Comparison of ENCODE assay signal across 13 cellular contexts in the genomic region with DNA sequence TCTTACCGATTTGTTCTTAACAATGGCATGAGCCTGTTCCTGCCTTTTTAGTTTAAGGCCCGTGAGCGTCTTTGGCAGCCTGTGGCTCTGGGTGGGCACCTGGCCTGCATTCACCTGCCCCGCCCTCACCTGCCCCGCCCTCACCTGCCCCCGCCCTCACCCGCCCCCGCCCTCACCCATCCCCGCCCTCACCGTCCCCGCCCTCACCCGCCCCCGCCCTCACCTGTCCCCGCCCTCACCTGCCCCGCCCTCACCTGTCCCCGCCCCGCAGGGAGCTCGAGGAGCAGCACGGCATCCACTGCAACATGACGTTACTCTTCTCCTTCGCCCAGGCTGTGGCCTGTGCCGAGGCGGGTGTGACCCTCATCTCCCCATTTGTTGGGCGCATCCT. TPM values are rescaled to one million over a fixed set of nuclear protein-coding genes. Genes with fewer than 3 reads are reported as not detected.
A peak's percentile ranks its signal among the peaks of the same experiment; 100 is the strongest.
DNase-seq lines count a peak whose midpoint lies in the region; ATAC-seq, FAIRE-seq and TF ChIP-seq lines count a peak whose summit lies in the region.
"Had no signal": no experiment of that assay in that cellular context is flagged by ENCODE, and none has a peak within 500 bp of the region (broad histone marks: within the 10 kb centered on the region; RNA-seq: fewer than 3 reads in every experiment).

No MANE protein-coding gene starts in this region.

- CTCF ChIA-PET in WTC11 (lab: Charles Lee), result interaction anchor here (0.9 to 7.1 kb wide), 11 partner anchors 8 to 150 kb away, joined by 3 to 94 read pairs (median 4); partner anchors contain the start of genes CEND1, GATD1 and TALDO1

- no peaks in the 10 kb centered on the region for H3K9me3 Mint-ChIP-seq in activated naive CD8-positive, alpha-beta T cell treated with anti-CD3 and anti-CD28 coated beads for 36 hours
- no peaks in the 10 kb centered on the region for H3K9me3 Mint-ChIP-seq in activated naive CD8-positive, alpha-beta T cell treated with anti-CD3 and anti-CD28 coated beads, Interleukin-2, amount 50 U/mL, for 24 hours
- no peaks in the 10 kb centered on the region for H3K9me3 Mint-ChIP-seq in WTC11
- H3K9me3 Mint-ChIP-seq: nephron progenitor cell had no signal

- ATAC-seq in activated naive CD8-positive, alpha-beta T cell treated with anti-CD3 and anti-CD28 coated beads, Interleukin-2, amount 50 U/mL, for 24 hours, result no peak
- peak; percentile 36 for ATAC-seq in WTC11
- ATAC-seq in HG03378 (IDR thresholded peaks at IDR 0.05; ENCODE audit: unreplicated experiment), result no peak

- POLR2A ChIA-PET in WTC11 (lab: Charles Lee), result interaction anchor here (0.5 to 2.0 kb wide), 8 partner anchors 9 to 147 kb away, joined by 3 to 10 read pairs (median 4); partner anchors contain the start of genes EPS8L2, GATD1, TALDO1 and TMEM80

- DNase-seq in activated naive CD8-positive, alpha-beta T cell treated with anti-CD3 and anti-CD28 coated beads for 36 hours, result no peak
- no peak for DNase-seq in activated naive CD8-positive, alpha-beta T cell treated with anti-CD3 and anti-CD28 coated beads, Interleukin-2, amount 50 U/mL, for 24 hours
- peak; percentile 61 for DNase-seq in WTC11 (ENCODE audit: low spot score)
- DNase-seq in iPS-NIHi11 (ENCODE audit: low spot score), result peak; percentile 76
- no peak for DNase-seq in vagina (ENCODE audit: extremely low spot score in 2 of 2)
- no peak for DNase-seq in DMS79 (lab: John Stamatoyannopoulos, UW)
- no peak for DNase-seq in RCC 7860 (ENCODE audit: low spot score)
- DNase-seq: central memory CD4-positive, alpha-beta T cell; heart right ventricle; nephron progenitor cell; T-helper 9 cell had no signal

- intact Hi-C loops in vagina (cut with DNase I), result no loop called here

- no peak overlapping the region for H3K4me3 ChIP-seq in vagina
- H3K4me3 ChIP-seq: heart right ventricle had no signal

- peak overlapping the region; percentile 54 for H3K27ac ChIP-seq in vagina
- H3K27ac ChIP-seq: heart right ventricle had no signal

- no peak for TF ChIP-seq POLR2A in vagina (IDR thresholded peaks at IDR 0.05)

- no peaks in the 10 kb centered on the region for H3K27me3 ChIP-seq in vagina
- H3K27me3 ChIP-seq: heart right ventricle had no signal

- peaks cover 6% of the 10 kb centered on the region for H3K4me1 ChIP-seq in vagina
- H3K4me1 ChIP-seq: heart right ventricle had no signal

- H3K36me3 ChIP-seq in vagina, result peaks cover 0 to 53% of the 10 kb centered on the region in 2 donors

- no peak overlapping the region for H3K4me3 Mint-ChIP-seq in activated naive CD8-positive, alpha-beta T cell treated with anti-CD3 and anti-CD28 coated beads for 36 hours
- H3K4me3 Mint-ChIP-seq in activated naive CD8-positive, alpha-beta T cell treated with anti-CD3 and anti-CD28 coated beads, Interleukin-2, amount 50 U/mL, for 24 hours, result no peak overlapping the region
- no peak overlapping the region for H3K4me3 Mint-ChIP-seq in WTC11
- H3K4me3 Mint-ChIP-seq: nephron progenitor cell had no signal

- H3K36me3 Mint-ChIP-seq in activated naive CD8-positive, alpha-beta T cell treated with anti-CD3 and anti-CD28 coated beads for 36 hours, result peaks cover 8% of the 10 kb centered on the region
- peaks cover 32% of the 10 kb centered on the region for H3K36me3 Mint-ChIP-seq in activated naive CD8-positive, alpha-beta T cell treated with anti-CD3 and anti-CD28 coated beads, Interleukin-2, amount 50 U/mL, for 24 hours (ENCODE audit: low read depth)
- peaks cover 48% of the 10 kb centered on the region for H3K36me3 Mint-ChIP-seq in WTC11

- FAIRE-seq in RCC 7860 (lab: Jason Lieb, UNC), result no peak

- H3K4me1 Mint-ChIP-seq in activated naive CD8-positive, alpha-beta T cell treated with anti-CD3 and anti-CD28 coated beads for 36 hours, result peaks cover 10% of the 10 kb centered on the region
- peaks cover 4% of the 10 kb centered on the region for H3K4me1 Mint-ChIP-seq in activated naive CD8-positive, alpha-beta T cell treated with anti-CD3 and anti-CD28 coated beads, Interleukin-2, amount 50 U/mL, for 24 hours
- peaks cover 12% of the 10 kb centered on the region for H3K4me1 Mint-ChIP-seq in WTC11
- H3K4me1 Mint-ChIP-seq: nephron progenitor cell had no signal

- H3K27me3 Mint-ChIP-seq in activated naive CD8-positive, alpha-beta T cell treated with anti-CD3 and anti-CD28 coated beads for 36 hours, result no peaks in the 10 kb centered on the region
- no peaks in the 10 kb centered on the region for H3K27me3 Mint-ChIP-seq in activated naive CD8-positive, alpha-beta T cell treated with anti-CD3 and anti-CD28 coated beads, Interleukin-2, amount 50 U/mL, for 24 hours
- no peaks in the 10 kb centered on the region for H3K27me3 Mint-ChIP-seq in WTC11 (ENCODE audit: low read depth)

- no peak for TF ChIP-seq CTCF in WTC11 (IDR thresholded peaks at IDR 0.05)
- TF ChIP-seq CTCF in vagina (IDR thresholded peaks at IDR 0.05), result no peak

- H3K27ac Mint-ChIP-seq in activated naive CD8-positive, alpha-beta T cell treated with anti-CD3 and anti-CD28 coated beads for 36 hours, result peak overlapping the region; percentile 51
- H3K27ac Mint-ChIP-seq in activated naive CD8-positive, alpha-beta T cell treated with anti-CD3 and anti-CD28 coated beads, Interleukin-2, amount 50 U/mL, for 24 hours, result no peak overlapping the region
- H3K27ac Mint-ChIP-seq in WTC11, result peak overlapping the region; percentile 91; the same call in 1 of the 2 replicates
- H3K27ac Mint-ChIP-seq: nephron progenitor cell had no signal

- H3K9me3 ChIP-seq in vagina, result no peaks in the 10 kb centered on the region
- H3K9me3 ChIP-seq: heart right ventricle had no signal

TF ChIP-seq in WTC11, 78 proteins besides CTCF, POLR2A, EP300 and RAD21:
- TF ChIP-seq TEAD4 (CRISPR knock-in tag; IDR thresholded peaks at IDR 0.05) (no peak), MAX (CRISPR knock-in tag; IDR thresholded peaks at IDR 0.05) (0 out of 2 replicates have a peak, but pooled peaks have one; percentile 3)

RNA-seq across cellular contexts. Expression of gene GATD1, which starts 14.2 kb away (rescaled TPM):
- total RNA-seq in activated naive CD8-positive, alpha-beta T cell treated with anti-CD3 and anti-CD28 coated beads for 36 hours, result 10 to 100 TPM; 47.7 to 51.9 TPM
- 81.9 to 87.6 TPM (median 87.5 TPM) in 3 replicates for total RNA-seq in WTC11 (2021)
- total RNA-seq in vagina, result 33.4 TPM

RNA-seq across cellular contexts. Expression of gene TALDO1, which starts 15.8 kb away (rescaled TPM):
- 100 to 1,000 TPM; 231 to 243 TPM for total RNA-seq in activated naive CD8-positive, alpha-beta T cell treated with anti-CD3 and anti-CD28 coated beads for 36 hours
- total RNA-seq in WTC11 (2021) (314 to 352 TPM (median 343 TPM) in 3 replicates), vagina (158 TPM)

RNA-seq across cellular contexts. Expression of gene CEND1, which starts 26.8 kb away (rescaled TPM):
- total RNA-seq in activated naive CD8-positive, alpha-beta T cell treated with anti-CD3 and anti-CD28 coated beads for 36 hours, result 1 to 10 TPM in 1 of 2 experiments, under 1 TPM in 1; 0.94 to 1.0 TPM
- total RNA-seq in WTC11 (2021), result 2.0 to 3.1 TPM (median 2.7 TPM) in 3 replicates
- 1.7 TPM for total RNA-seq in vagina
- total RNA-seq: HT-29 had no signal

RNA-seq across cellular contexts. Expression of gene SLC25A22, which starts 35.0 kb away (rescaled TPM):
- total RNA-seq in activated naive CD8-positive, alpha-beta T cell treated with anti-CD3 and anti-CD28 coated beads for 36 hours, result 10 to 100 TPM; 54.4 to 56.5 TPM
- 35.0 to 44.8 TPM (median 36.7 TPM) in 3 replicates for total RNA-seq in WTC11 (2021)
- total RNA-seq in vagina, result 10.3 TPM

RNA-seq across cellular contexts. Expression of gene PIDD1, which starts 42.0 kb away (rescaled TPM):
- 10 to 100 TPM; 29.4 to 30.5 TPM for total RNA-seq in activated naive CD8-positive, alpha-beta T cell treated with anti-CD3 and anti-CD28 coated beads for 36 hours
- total RNA-seq in WTC11 (2021), result 54.9 to 59.4 TPM (median 56.8 TPM) in 3 replicates
- total RNA-seq in vagina, result 16.5 TPM

Comparison
In these comparisons a context has a peak if more than half of its experiments do, and no peak if none do; other contexts are left out.
1. DNase-seq: peak in WTC11 (single experiment) and iPS-NIHi11 (single experiment); none in activated naive CD8-positive, alpha-beta T cell treated with anti-CD3 and anti-CD28 coated beads for 36 hours (single experiment), activated naive CD8-positive, alpha-beta T cell treated with anti-CD3 and anti-CD28 coated beads, Interleukin-2, amount 50 U/mL, for 24 hours (single experiment), vagina (0 of 2), DMS79 (single experiment) and RCC 7860 (single experiment).